Comparison of ENCODE assay signal across 8 cellular contexts in the genomic region with DNA sequence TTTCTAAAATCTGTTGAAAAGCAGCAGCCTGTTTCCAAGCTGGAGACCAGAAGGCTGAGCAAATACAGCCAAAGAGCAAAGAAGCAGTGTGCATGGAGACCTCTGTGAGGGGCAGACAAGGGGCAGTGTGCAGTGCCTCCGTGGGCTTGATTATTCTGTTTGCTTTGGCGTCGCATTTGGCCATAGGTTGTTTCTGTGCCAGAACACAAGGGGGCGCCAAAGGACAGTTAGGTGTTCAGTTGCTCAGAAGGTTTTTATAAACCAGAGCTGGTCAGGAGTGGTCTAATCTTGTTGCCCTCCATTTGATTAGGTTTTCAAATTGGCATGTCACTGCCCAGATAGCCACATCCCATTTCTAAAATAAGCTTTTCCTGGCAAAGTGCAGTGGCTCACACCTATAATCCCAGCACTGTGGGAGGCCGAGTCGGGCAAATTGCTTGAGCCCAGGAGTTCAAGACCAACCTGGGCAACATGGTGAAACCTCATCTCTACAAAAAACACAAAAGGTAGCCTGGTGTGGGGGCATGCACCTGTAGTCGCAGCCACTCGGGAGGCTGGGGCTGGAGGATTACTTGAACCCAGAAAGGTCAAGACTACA. TPM values are rescaled to one million over a fixed set of nuclear protein-coding genes. Genes with fewer than 3 reads are reported as not detected.
DNase-seq lines count a peak whose midpoint lies in the region; ATAC-seq and TF ChIP-seq lines count a peak whose summit lies in the region.

No MANE protein-coding gene starts in this region.

- no peak overlapping the region for H3K9ac ChIP-seq in NT2/D1 (ENCODE audit: insufficient read length, low read depth)

- H3K4me3 Mint-ChIP-seq in naive thymus-derived CD8-positive, alpha-beta T cell = no peak overlapping the region

- H3K9me3 Mint-ChIP-seq in naive thymus-derived CD8-positive, alpha-beta T cell = no peaks in the 10 kb centered on the region

- H3K36me3 Mint-ChIP-seq in naive thymus-derived CD8-positive, alpha-beta T cell = peaks cover 6 to 51% (median 26%) of the 10 kb centered on the region in 3 donors

- TF ChIP-seq CTCF in epithelial cell of proximal tubule (conservative IDR thresholded peaks at IDR 0.05; ENCODE audit: low read depth, low read length) = peak; percentile 88

- H3K4me1 ChIP-seq in NT2/D1 (ENCODE audit: insufficient read depth, insufficient read length) = no peaks in the 10 kb centered on the region

- peaks cover 17% of the 10 kb centered on the region for H3K36me3 ChIP-seq in NT2/D1 (ENCODE audit: insufficient read depth, insufficient read length, low read length)

- peaks cover 0 to 3% (median 0%) of the 10 kb centered on the region in 4 donors for H3K4me1 Mint-ChIP-seq in naive thymus-derived CD8-positive, alpha-beta T cell

- POLR2A ChIA-PET in naive thymus-derived CD8-positive, alpha-beta T cell (lab: Charles Lee) = interaction anchor here (0.6 to 1.3 kb wide), 2 partner anchors 53 to 199 kb away, joined by 3 read pairs; no protein-coding TSS in a partner anchor

- no peaks in the 10 kb centered on the region for H3K27me3 ChIP-seq in NT2/D1 (ENCODE audit: insufficient read depth, insufficient read length)

- H3K4me3 ChIP-seq in NT2/D1 (ENCODE audit: insufficient read length, low read depth) (no peak overlapping the region), epithelial cell of proximal tubule (ENCODE audit: low read depth, low read length) (no peak overlapping the region)

- ATAC-seq in HG02973 (IDR thresholded peaks at IDR 0.05; ENCODE audit: unreplicated experiment) = peak; percentile 56
- ATAC-seq in naive thymus-derived CD8-positive, alpha-beta T cell = peak; percentile 53 to 64
- ATAC-seq in GM21825 (IDR thresholded peaks at IDR 0.05; ENCODE audit: unreplicated experiment) = no peak

- no peaks in the 10 kb centered on the region for H3K27me3 Mint-ChIP-seq in naive thymus-derived CD8-positive, alpha-beta T cell

- peak; percentile 70 for DNase-seq in EL
- DNase-seq in NT2/D1 (ENCODE audit: low read depth, low spot score) = peak; percentile 28
- DNase-seq in activated CD8-positive, alpha-beta memory T cell treated with anti-CD3 and anti-CD28 coated beads, Interleukin-2, amount 50 U/mL, for 4 hours = peak; percentile 77
- DNase-seq in epithelial cell of proximal tubule (ENCODE audit: low read depth) = peak; percentile 4
- peak; percentile 49 to 80 (median 70) for DNase-seq in naive thymus-derived CD8-positive, alpha-beta T cell
- peak; percentile 20 to 28 for DNase-seq in stimulated activated CD8-positive, alpha-beta memory T cell treated with anti-CD3 and anti-CD28 coated beads, Interleukin-7, amount 100 ng/mL, for 48 hours (ENCODE audit: extremely low read depth in 1 of 2, low read depth in 1 of 2)

- peak overlapping the region in 1 of 10 donors; percentile 11 for H3K27ac Mint-ChIP-seq in naive thymus-derived CD8-positive, alpha-beta T cell

- no peaks in the 10 kb centered on the region for H3K9me3 ChIP-seq in NT2/D1 (ENCODE audit: insufficient read depth, low read length)

RNA-seq across cellular contexts. Expression of a gene that starts 10.6 kb away (rescaled TPM):
- total RNA-seq in epithelial cell of proximal tubule = under 0.01 and 1.7 TPM in 2 replicates
- total RNA-seq in naive thymus-derived CD8-positive, alpha-beta T cell = 10 to 100 TPM; 15.4 to 16.0 TPM
- 1 to 10 TPM in 1 of 3 donors, under 1 TPM in 2; 0.39 to 1.1 (median 0.60) TPM for polyA plus RNA-seq in naive thymus-derived CD8-positive, alpha-beta T cell

RNA-seq across cellular contexts. Expression of a gene that starts 50.8 kb away (rescaled TPM):
- total RNA-seq in epithelial cell of proximal tubule = 33.7 and 37.6 TPM in 2 replicates
- total RNA-seq in naive thymus-derived CD8-positive, alpha-beta T cell = 10 to 100 TPM; 31.7 to 38.7 TPM
- 10 to 100 TPM; 15.7 to 17.5 (median 15.9) TPM for polyA plus RNA-seq in naive thymus-derived CD8-positive, alpha-beta T cell

RNA-seq across cellular contexts. Expression of a gene that starts 50.9 kb away (rescaled TPM):
- total RNA-seq in epithelial cell of proximal tubule = 5.7 and 9.4 TPM in 2 replicates
- 10 to 100 TPM; 76.7 to 80.2 TPM for total RNA-seq in naive thymus-derived CD8-positive, alpha-beta T cell
- polyA plus RNA-seq in naive thymus-derived CD8-positive, alpha-beta T cell = 10 to 100 TPM; 69.4 to 91.5 (median 74.2) TPM

Comparison
In these comparisons a context has a peak if more than half of its experiments do, and no peak if none do; other contexts are left out.
1. DNase-seq: peak in every context shown above with its lines; median percentile 77 in activated CD8-positive, alpha-beta memory T cell treated with anti-CD3 and anti-CD28 coated beads, Interleukin-2, amount 50 U/mL, for 4 hours; 70 in naive thymus-derived CD8-positive, alpha-beta T cell; 70 in EL; 28 in NT2/D1; 24 in stimulated activated CD8-positive, alpha-beta memory T cell treated with anti-CD3 and anti-CD28 coated beads, Interleukin-7, amount 100 ng/mL, for 48 hours; 4 in epithelial cell of proximal tubule.